Comparison of ENCODE assay signal across 28 cellular contexts in the genomic region with DNA sequence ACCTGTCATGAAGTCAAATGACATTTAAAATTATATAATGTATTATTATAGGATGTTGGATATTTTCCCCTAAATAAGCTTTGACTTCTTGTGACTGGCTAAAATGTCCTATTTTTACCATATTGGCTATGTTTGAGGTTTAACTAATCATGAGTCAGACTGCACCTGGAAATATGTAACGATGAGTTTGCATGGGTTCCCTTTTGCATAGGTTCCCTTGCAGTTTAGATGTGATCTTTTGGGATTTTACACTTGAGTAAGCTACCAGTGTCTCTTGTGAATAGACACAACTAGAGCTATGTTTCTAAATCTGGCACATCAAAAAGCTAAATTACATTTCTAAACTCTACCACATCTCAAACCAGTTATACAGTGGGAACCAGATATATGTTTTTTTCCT. TPM values are rescaled to one million over a fixed set of nuclear protein-coding genes. Genes with fewer than 3 reads are reported as not detected.
"Had no signal": no experiment of that assay in that cellular context is flagged by ENCODE, and none has a peak within 500 bp of the region (broad histone marks: within the 10 kb centered on the region; RNA-seq: fewer than 3 reads in every experiment).

No MANE protein-coding gene starts in this region.

- H3K79me2 ChIP-seq: hepatocyte had no signal

- H3K36me3 ChIP-seq: heart right ventricle, left ventricle myocardium inferior, pancreas, prostate gland, right atrium auricular region, right lobe of liver, stomach, thoracic aorta, upper lobe of right lung had no signal

- H3K9me3 ChIP-seq: heart right ventricle, left ventricle myocardium inferior, mucosa of descending colon, pancreas, prostate gland, right atrium auricular region, right lobe of liver, stomach, thoracic aorta, tibial artery, upper lobe of right lung had no signal

- H3K4me2 ChIP-seq: hepatocyte, smooth muscle cell had no signal

- H2AFZ ChIP-seq: hepatocyte had no signal

- H3K27ac ChIP-seq: heart right ventricle, hepatocyte, left ventricle myocardium inferior, pancreas, prostate gland, right atrium auricular region, right lobe of liver, stomach, thoracic aorta, upper lobe of right lung had no signal

- H3K4me1 ChIP-seq: pancreas, prostate gland, right lobe of liver had no signal

- H3K4me3 ChIP-seq: heart right ventricle, hepatocyte, left ventricle myocardium inferior, lung, mucosa of descending colon, pancreas, prostate gland, right atrium auricular region, right lobe of liver, smooth muscle cell, stomach, thoracic aorta, tibial artery, upper lobe of right lung had no signal

- DNase-seq: heart right ventricle; islet precursor cell; left ventricle myocardium inferior; mesendoderm; mucosa of descending colon; naive thymus-derived CD4-positive, alpha-beta T cell; pancreas; posterior cingulate gyrus; right lobe of liver; stimulated activated CD4-positive, alpha-beta T cell treated with anti-CD3 and anti-CD28 coated beads, Interleukin-1b, Interleukin-23, amount 100 ng/mL, for 48 hours; stimulated activated CD4-positive, alpha-beta T cell treated with anti-CD3 and anti-CD28 coated beads, Interleukin-2, amount 100 ng/mL, for 48 hours; stimulated activated CD4-positive, alpha-beta T cell treated with anti-CD3 and anti-CD28 coated beads, Interleukin-4, amount 100 ng/mL, for 4 hours; stimulated activated CD8-positive, alpha-beta memory T cell treated with anti-CD3 and anti-CD28 coated beads, Interleukin-4, amount 100 ng/mL, for 48 hours; stimulated activated naive CD8-positive, alpha-beta T cell treated with anti-CD3 and anti-CD28 coated beads, Interleukin-15, Interleukin-2, amounts not matched to agents 100 U/mL and 50 U/mL, for 24 hours; stomach; tibial artery; trophoblast cell; upper lobe of right lung had no signal

- H3K27me3 ChIP-seq: right atrium auricular region, right lobe of liver, tibial artery had no signal

RNA-seq across cellular contexts. Expression of gene PDZRN4, which starts 5.2 kb away (rescaled TPM):
- total RNA-seq: kidney epithelial cell; myocyte; naive thymus-derived CD4-positive, alpha-beta T cell; natural killer cell treated with Interleukin-12 subunit alpha and Interleukin-12 subunit beta and Interleukin-15 and Interleukin-18, amount 100 ng/mL, for 72 hours; osteoblast had no signal
